8 cellular contexts compared by ENCODE assay signal in genomic region chr6:87944541-87944954, GRCh38.
DNase-seq lines count a peak whose midpoint lies in the region; ATAC-seq and TF ChIP-seq lines count a peak whose summit lies in the region.

No MANE protein-coding gene starts in this region.

- peak; percentile 59 for DNase-seq in Ammon's horn (ENCODE audit: low spot score)
- DNase-seq in M059J (ENCODE audit: low read depth) = peak; percentile 66
- DNase-seq in cardiac fibroblast (ENCODE audit: low read depth in 2 of 2) = peak; percentile 37 to 66
- DNase-seq in mesothelial cell of epicardium (ENCODE audit: low spot score in 2 of 2, unreplicated experiment in 2 of 2) = peak; percentile 26 to 58
- no peak for DNase-seq in NCI-H146 treated with DMSO at 0.1 percent for 48 hours (lab: John Stamatoyannopoulos, UW; ENCODE audit: unreplicated experiment)
- no peak for DNase-seq in NCI-H524 treated with DMSO at 0.1 percent for 48 hours (lab: John Stamatoyannopoulos, UW)
- DNase-seq in stimulated activated CD4-positive, alpha-beta T cell treated with anti-CD3 and anti-CD28 coated beads, Interleukin-2, amount 100 ng/mL, for 48 hours = no peak

- TF ChIP-seq CTCF in cardiac fibroblast (IDR thresholded peaks at IDR 0.05; ENCODE audit: low read depth, low read length) = peak; percentile 5
- TF ChIP-seq CTCF in mesothelial cell of epicardium (IDR thresholded peaks at IDR 0.05; ENCODE audit: unreplicated experiment) = no peak

- peak overlapping the region; percentile 77 for H3K27ac Mint-ChIP-seq in mesothelial cell of epicardium

- H3K9me3 Mint-ChIP-seq in mesothelial cell of epicardium = no peaks in the 10 kb centered on the region

- H3K4me3 ChIP-seq in cardiac fibroblast (replicated peaks in 1 of 2; ENCODE audit: low read depth in 2 of 2, low read length in 2 of 2) = no peak overlapping the region

- no peak overlapping the region for H3K4me3 Mint-ChIP-seq in mesothelial cell of epicardium

- H3K36me3 Mint-ChIP-seq in mesothelial cell of epicardium = no peaks in the 10 kb centered on the region

- no peak for ATAC-seq in HG03196 (IDR thresholded peaks at IDR 0.05; ENCODE audit: unreplicated experiment)

- peaks cover 42% of the 10 kb centered on the region for H3K4me1 Mint-ChIP-seq in mesothelial cell of epicardium

- no peaks in the 10 kb centered on the region for H3K27me3 Mint-ChIP-seq in mesothelial cell of epicardium (ENCODE audit: low read depth)

Comparison
In these comparisons a context has a peak if more than half of its experiments do, and no peak if none do; other contexts are left out.
1. DNase-seq: peak in Ammon's horn (single experiment), M059J (single experiment), cardiac fibroblast (2 of 2) and mesothelial cell of epicardium (2 of 2); none in NCI-H146 treated with DMSO at 0.1 percent for 48 hours (single experiment), NCI-H524 treated with DMSO at 0.1 percent for 48 hours (single experiment) and stimulated activated CD4-positive, alpha-beta T cell treated with anti-CD3 and anti-CD28 coated beads, Interleukin-2, amount 100 ng/mL, for 48 hours (0 of 2).